ENCODE assay signal across 8 cellular contexts in genomic region chr4:48681856-48682255, GRCh38.
DNase-seq lines count a peak whose midpoint lies in the region; ATAC-seq and TF ChIP-seq lines count a peak whose summit lies in the region.

No MANE protein-coding gene starts in this region.

- DNase-seq in AG10803 (ENCODE audit: low read depth): peak; percentile 51
- DNase-seq in WTC11 (ENCODE audit: low spot score): no peak
- no peak for DNase-seq in kidney epithelial cell (ENCODE audit: low read depth)
- no peak for DNase-seq in tibial artery
- no peak for DNase-seq in NCI-H345 (lab: John Stamatoyannopoulos, UW)
- no peak for DNase-seq in glutamatergic neuron

- no peak overlapping the region for H3K4me3 ChIP-seq in AG10803 (ENCODE audit: low read length)
- no peak overlapping the region for H3K4me3 ChIP-seq in kidney epithelial cell (ENCODE audit: low read depth, low read length)
- H3K4me3 ChIP-seq in tibial artery: no peak overlapping the region

- H3K27ac ChIP-seq in tibial artery: no peak overlapping the region

- H3K4me1 Mint-ChIP-seq in WTC11 (peaks cover 6% of the 10 kb centered on the region; the same call in 1 of the 2 replicates), glutamatergic neuron (ENCODE audit: low read depth, unreplicated experiment) (peaks cover 12% of the 10 kb centered on the region)

- POLR2A ChIA-PET in WTC11 (lab: Charles Lee): no interaction called here

- H3K4me1 ChIP-seq in tibial artery: peaks cover 0 to 22% (median 8%) of the 10 kb centered on the region in 4 donors

- peak overlapping the region; percentile 56; the same call in 1 of the 2 replicates for H3K27ac Mint-ChIP-seq in WTC11
- H3K27ac Mint-ChIP-seq in glutamatergic neuron (ENCODE audit: unreplicated experiment): no peak overlapping the region

- H3K36me3 Mint-ChIP-seq in WTC11 (peaks cover 3% of the 10 kb centered on the region; the same call in 1 of the 2 replicates), glutamatergic neuron (ENCODE audit: unreplicated experiment) (no peaks in the 10 kb centered on the region)

- TF ChIP-seq CTCF in AG10803 (conservative IDR thresholded peaks at IDR 0.05; ENCODE audit: low read length) (peak; percentile 67), WTC11 (IDR thresholded peaks at IDR 0.05) (no peak), kidney epithelial cell (IDR thresholded peaks at IDR 0.05; ENCODE audit: insufficient read depth, low read length, poor library complexity, severe bottlenecking) (peak; percentile 36), tibial artery (IDR thresholded peaks at IDR 0.05) (no peak), glutamatergic neuron (IDR thresholded peaks at IDR 0.05; ENCODE audit: partially characterized antibody, unreplicated experiment) (no peak)

- no peaks in the 10 kb centered on the region for H3K9me3 ChIP-seq in tibial artery

- H3K27me3 Mint-ChIP-seq in WTC11 (ENCODE audit: low read depth): no peaks in the 10 kb centered on the region
- H3K27me3 Mint-ChIP-seq in glutamatergic neuron (ENCODE audit: unreplicated experiment): peaks cover 4% of the 10 kb centered on the region

- H3K36me3 ChIP-seq in kidney epithelial cell (ENCODE audit: control insufficient read depth, insufficient read depth, low read length) (no peaks in the 10 kb centered on the region), tibial artery (no peaks in the 10 kb centered on the region)

- H3K4me3 Mint-ChIP-seq in WTC11: no peak overlapping the region
- H3K4me3 Mint-ChIP-seq in glutamatergic neuron (ENCODE audit: unreplicated experiment): no peak overlapping the region

- CTCF ChIA-PET in WTC11 (lab: Charles Lee): interaction anchor here (1.4 kb wide), 1 partner anchor 103 kb away, joined by 7 read pairs; no protein-coding TSS in a partner anchor

- H3K9me3 Mint-ChIP-seq in WTC11 (no peaks in the 10 kb centered on the region), glutamatergic neuron (ENCODE audit: unreplicated experiment) (peaks cover 2% of the 10 kb centered on the region)

- H3K27me3 ChIP-seq in kidney epithelial cell (ENCODE audit: control insufficient read depth, insufficient read depth, low read length): no peaks in the 10 kb centered on the region
- no peaks in the 10 kb centered on the region for H3K27me3 ChIP-seq in tibial artery

- intact Hi-C loops in tibial artery (cut with DNase I; ENCODE audit: low total_unique reads): no loop called here

- ATAC-seq in GM18519 (IDR thresholded peaks at IDR 0.05; ENCODE audit: low FRiP score, unreplicated experiment) (peak; percentile 52), HG03108 (IDR thresholded peaks at IDR 0.05; ENCODE audit: unreplicated experiment) (peak; percentile 63), WTC11 (no peak)

TF ChIP-seq in WTC11, 78 proteins besides CTCF, POLR2A, EP300 and RAD21 (continues in another document):
- TF ChIP-seq AR (CRISPR knock-in tag; IDR thresholded peaks at IDR 0.05): no peak
- TF ChIP-seq ZNF263 (CRISPR knock-in tag; IDR thresholded peaks at IDR 0.05; ENCODE audit: low read depth): no peak
- no peak for TF ChIP-seq ZNF121 (CRISPR knock-in tag; IDR thresholded peaks at IDR 0.05)
- TF ChIP-seq ERG (CRISPR knock-in tag; IDR thresholded peaks at IDR 0.05): no peak
- TF ChIP-seq ZNF281 (CRISPR knock-in tag; IDR thresholded peaks at IDR 0.05): no peak
- no peak for TF ChIP-seq ZBTB21 (CRISPR knock-in tag; IDR thresholded peaks at IDR 0.05; ENCODE audit: borderline replicate concordance)
- no peak for TF ChIP-seq CREB1 (CRISPR knock-in tag; IDR thresholded peaks at IDR 0.05)
- no peak for TF ChIP-seq SMAD3 (CRISPR knock-in tag; IDR thresholded peaks at IDR 0.05; ENCODE audit: borderline replicate concordance)
- no peak for TF ChIP-seq ZSCAN18 (CRISPR knock-in tag; IDR thresholded peaks at IDR 0.05)
- TF ChIP-seq ZNF425 (CRISPR knock-in tag; conservative IDR thresholded peaks at IDR 0.05): no peak
- no peak for TF ChIP-seq IRF1 (CRISPR knock-in tag; IDR thresholded peaks at IDR 0.05)
- no peak for TF ChIP-seq ELF4 (CRISPR knock-in tag; IDR thresholded peaks at IDR 0.05; ENCODE audit: low read depth)

Comparison
In these comparisons a context has a peak if more than half of its experiments do, and no peak if none do; other contexts are left out.
1. CTCF ChIP-seq: peak in AG10803 (single experiment) and kidney epithelial cell (single experiment); none in WTC11 (single experiment), tibial artery (0 of 2) and glutamatergic neuron (single experiment).